ENCODE assay signal across 9 cellular contexts in the genomic region with DNA sequence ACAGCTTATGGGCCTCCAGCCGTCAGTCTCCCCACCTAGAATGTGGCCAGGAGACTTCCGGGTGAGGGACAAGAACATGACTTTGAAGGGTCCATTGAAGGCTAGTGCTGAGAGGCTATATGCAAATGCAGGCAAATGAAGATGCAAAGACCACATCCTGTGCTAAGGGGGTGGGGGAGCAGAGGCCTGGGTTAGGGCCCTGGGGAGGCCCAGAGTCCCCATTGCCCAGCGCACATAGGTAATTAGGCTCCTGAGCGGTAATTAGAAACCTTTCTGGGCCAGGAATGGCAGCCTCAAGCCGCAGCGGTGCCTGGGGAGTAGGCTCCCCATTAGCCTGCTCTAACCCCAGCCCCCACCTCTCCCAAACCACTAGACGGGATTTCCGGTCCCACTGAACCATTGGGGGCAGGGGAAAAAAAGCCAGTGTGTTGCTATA. TPM values are rescaled to one million over a fixed set of nuclear protein-coding genes. Genes with fewer than 3 reads are reported as not detected.
A peak's percentile ranks its signal among the peaks of the same experiment; 100 is the strongest.
DNase-seq lines count a peak whose midpoint lies in the region; ATAC-seq, FAIRE-seq and TF ChIP-seq lines count a peak whose summit lies in the region.
"Had no signal": no experiment of that assay in that cellular context is flagged by ENCODE, and none has a peak within 500 bp of the region (broad histone marks: within the 10 kb centered on the region; RNA-seq: fewer than 3 reads in every experiment).

No MANE protein-coding gene starts in this region.

- in situ Hi-C loops in HAP-1 (cut with MboI; ENCODE audit: low sequenced_read_pairs) = no loop called here

- FAIRE-seq in GM12891 (lab: Jason Lieb, UNC) = peak; percentile 90

- DNase-seq in GM12891 (ENCODE audit: insufficient read length, low spot score) (no peak), RWPE2 (ENCODE audit: low spot score) (peak; percentile 53), thoracic aorta (ENCODE audit: low spot score) (no peak), HAP-1 (ENCODE audit: low spot score in 2 of 2) (no peak), NCI-H345 treated with DMSO at 0.1 percent for 48 hours (lab: John Stamatoyannopoulos, UW; ENCODE audit: unreplicated experiment) (no peak), body of pancreas (no peak)
- DNase-seq in effector CD8-positive, alpha-beta T cell (lab: John Stamatoyannopoulos, UW) = peak; percentile 34

- H3K27ac ChIP-seq in RWPE2 (ENCODE audit: poor library complexity, severe bottlenecking) (peak overlapping the region; percentile 36), thoracic aorta (peak overlapping the region; percentile 12 to 73), body of pancreas (peak overlapping the region in 2 of 4 donors; percentile 6 to 70)

- ATAC-seq in GM21723 (IDR thresholded peaks at IDR 0.05; ENCODE audit: unreplicated experiment) (peak; percentile 25), RWPE2 (ENCODE audit: low read depth) (no peak), thoracic aorta (ENCODE audit: insufficient number of reproducible peaks, low FRiP score, low read depth) (no peak), body of pancreas (no peak)

- intact Hi-C loops in body of pancreas (cut with DNase I) = no loop called here

- H3K36me3 ChIP-seq in RWPE2 (ENCODE audit: low read depth) (peaks cover 33% of the 10 kb centered on the region), thoracic aorta (no peaks in the 10 kb centered on the region), HAP-1 (replicated peaks) (peaks cover 53% of the 10 kb centered on the region), body of pancreas (replicated peaks in 1 of 2; ENCODE audit: insufficient read depth in 1 of 2, low read depth in 2 of 2) (no peaks in the 10 kb centered on the region)

- no peaks in the 10 kb centered on the region for H3K9me3 ChIP-seq in RWPE2 (ENCODE audit: severe bottlenecking)
- H3K9me3 ChIP-seq in thoracic aorta = no peaks in the 10 kb centered on the region
- no peaks in the 10 kb centered on the region for H3K9me3 ChIP-seq in HAP-1
- H3K9me3 ChIP-seq in body of pancreas = no peaks in the 10 kb centered on the region

- H3K27me3 ChIP-seq in RWPE2 (ENCODE audit: insufficient read depth, poor library complexity, severe bottlenecking) (no peaks in the 10 kb centered on the region), thoracic aorta (replicated peaks; ENCODE audit: insufficient read depth) (no peaks in the 10 kb centered on the region), HAP-1 (ENCODE audit: low read depth) (no peaks in the 10 kb centered on the region), body of pancreas (no peaks in the 10 kb centered on the region)

- H3K4me1 ChIP-seq in RWPE2 (ENCODE audit: insufficient read depth, poor library complexity, severe bottlenecking) = peaks cover 51% of the 10 kb centered on the region
- H3K4me1 ChIP-seq in thoracic aorta (ENCODE audit: control insufficient read depth in 1 of 2, low read depth in 2 of 2) = peaks cover 67 to 93% of the 10 kb centered on the region in 2 donors
- H3K4me1 ChIP-seq in HAP-1 = peaks cover 13% of the 10 kb centered on the region
- peaks cover 32% of the 10 kb centered on the region for H3K4me1 ChIP-seq in body of pancreas

- TF ChIP-seq CTCF in RWPE2 (IDR thresholded peaks at IDR 0.05; ENCODE audit: poor library complexity, severe bottlenecking) (no peak), thoracic aorta (IDR thresholded peaks at IDR 0.05) (no peak), body of pancreas (IDR thresholded peaks at IDR 0.05) (no peak)

- peak; percentile 92 for TF ChIP-seq POLR2A in GM12891 (IDR thresholded peaks at IDR 0.05; ENCODE audit: low read depth, low read length)
- TF ChIP-seq POLR2A in body of pancreas (IDR thresholded peaks at IDR 0.05) = no peak

- 68 to 72% methylated on average over 6 to 8 of the region's 8 CpGs for WGBS in body of pancreas, 2 donors

- H3K4me3 ChIP-seq in RWPE2 (ENCODE audit: severe bottlenecking) (no peak overlapping the region), thoracic aorta (peak overlapping the region; percentile 37), HAP-1 (no peak overlapping the region), body of pancreas (no peak overlapping the region)

TF ChIP-seq in GM12891, 5 proteins besides CTCF, POLR2A, EP300 and RAD21:
- TF ChIP-seq POLR2AphosphoS5 (IDR thresholded peaks at IDR 0.05; ENCODE audit: low read depth, low read length) (peak; percentile 92), PAX5 (IDR thresholded peaks at IDR 0.05; ENCODE audit: insufficient read depth, low read length, severe bottlenecking) (no peak), POU2F2 (IDR thresholded peaks at IDR 0.05; ENCODE audit: low read depth, low read length) (peak; percentile 100), TAF1 (IDR thresholded peaks at IDR 0.05; ENCODE audit: low read depth, low read length) (peak; percentile 96)

RNA-seq across cellular contexts. Expression of gene CSK, which starts 6.9 kb away (rescaled TPM):
- polyA plus RNA-seq in GM12891 (2012; ENCODE audit: low read depth, missing spikeins) = 116 TPM
- total RNA-seq in thoracic aorta (10 to 100 TPM; 32.7 to 61.6 TPM), body of pancreas (10 to 100 TPM; 11.2 to 15.2 TPM)

RNA-seq across cellular contexts. Expression of gene LMAN1L, which starts 23.9 kb away (rescaled TPM):
- polyA plus RNA-seq in GM12891 (2012; ENCODE audit: low read depth, missing spikeins) = 0.28 TPM
- total RNA-seq in thoracic aorta (not detected), body of pancreas (not detected)

RNA-seq across cellular contexts. Expression of gene CPLX3, which starts 37.7 kb away (rescaled TPM):
- 0.15 TPM for polyA plus RNA-seq in GM12891 (2012; ENCODE audit: low read depth, missing spikeins)
- not detected for total RNA-seq in thoracic aorta
- total RNA-seq in body of pancreas = not detected
- total RNA-seq: glomerular endothelial cell had no signal

RNA-seq across cellular contexts. Expression of gene CYP1A2, which starts 40.1 kb away (rescaled TPM):
- polyA plus RNA-seq in GM12891 (2012; ENCODE audit: low read depth, missing spikeins) = not detected
- not detected for total RNA-seq in thoracic aorta
- total RNA-seq in body of pancreas = not detected
- total RNA-seq: glomerular endothelial cell had no signal

RNA-seq across cellular contexts. Expression of gene ULK3, which starts 54.2 kb away (rescaled TPM):
- 16.3 TPM for polyA plus RNA-seq in GM12891 (2012; ENCODE audit: low read depth, missing spikeins)
- total RNA-seq in thoracic aorta (10 to 100 TPM; 34.9 to 72.2 TPM), body of pancreas (10 to 100 TPM; 74.2 to 76.3 TPM)

Comparison
In these comparisons a context has a peak if more than half of its experiments do, and no peak if none do; other contexts are left out.
1. DNase-seq: peak in RWPE2 (single experiment) and effector CD8-positive, alpha-beta T cell (single experiment); none in GM12891 (single experiment), thoracic aorta (single experiment), HAP-1 (0 of 2), NCI-H345 treated with DMSO at 0.1 percent for 48 hours (single experiment) and body of pancreas (0 of 4).